ENCODE assay signal across 12 cellular contexts in the genomic region with DNA sequence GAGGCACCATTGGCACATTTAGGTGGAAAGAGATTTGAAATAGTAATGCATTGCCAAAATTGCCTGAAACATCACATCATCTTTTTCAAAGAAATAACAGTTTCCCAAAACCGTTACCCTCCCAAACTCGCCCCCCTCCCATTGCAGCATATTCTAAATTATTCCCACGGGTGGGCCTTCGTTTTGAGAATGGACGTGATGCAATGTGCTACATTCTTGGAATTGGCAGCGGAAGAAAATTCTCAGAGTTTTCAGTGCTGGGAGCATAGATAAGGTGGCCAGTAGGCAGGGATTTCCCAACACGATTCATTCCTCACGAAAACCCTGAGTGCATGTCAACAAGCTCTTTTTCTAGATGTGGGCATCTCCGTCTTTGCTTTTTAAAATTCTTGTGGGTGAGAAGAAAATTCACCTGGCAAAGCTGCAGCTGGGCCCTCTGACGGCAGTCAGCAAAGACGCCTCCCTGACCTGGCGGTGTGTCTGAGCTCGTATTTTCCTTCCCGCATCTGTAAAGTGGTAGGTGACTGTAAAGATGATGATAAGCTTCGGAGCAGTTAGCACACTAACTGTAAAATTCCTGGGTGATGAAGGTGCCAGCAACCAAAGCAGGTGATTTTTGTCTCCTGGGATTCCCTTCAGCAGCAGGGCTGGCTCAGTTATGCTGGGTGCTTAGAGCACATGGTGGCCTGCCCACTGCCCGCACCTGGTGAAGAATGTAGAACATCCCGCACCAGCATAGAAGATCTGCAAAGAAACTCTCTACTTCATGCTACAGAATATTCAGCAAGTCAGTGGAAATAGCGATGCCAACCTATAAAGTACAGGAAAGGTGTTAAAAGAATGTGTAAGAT.
DNase-seq lines count a peak whose midpoint lies in the region; ATAC-seq and TF ChIP-seq lines count a peak whose summit lies in the region.
"Had no signal": no experiment of that assay in that cellular context is flagged by ENCODE, and none has a peak within 500 bp of the region (broad histone marks: within the 10 kb centered on the region; RNA-seq: fewer than 3 reads in every experiment).

No MANE protein-coding gene starts in this region.

- CTCF ChIA-PET in OCI-LY7 (lab: Charles Lee; ENCODE audit: unreplicated experiment), result no interaction called here

- peak; percentile 43 to 49 for ATAC-seq in activated naive CD4-positive, alpha-beta T cell treated with anti-CD3 and anti-CD28 coated beads, Interleukin-2, amount 50 U/mL, for 72 hours
- ATAC-seq in activated T-helper 17 cell treated with anti-CD3 and anti-CD28 coated beads, Interleukin-2, amount 50 U/mL, for 72 hours (replicated peaks), result peak; percentile 85
- ATAC-seq in foreskin keratinocyte (no peak), thoracic aorta (ENCODE audit: insufficient number of reproducible peaks, low FRiP score, low read depth) (peak; percentile 47), HG02678 (IDR thresholded peaks at IDR 0.05; ENCODE audit: unreplicated experiment) (no peak)

- H3K27ac ChIP-seq in foreskin keratinocyte (peak overlapping the region; percentile 24), thoracic aorta (peak overlapping the region in 1 of 2 donors; percentile 63), OCI-LY7 (ENCODE audit: low read depth, low read length, poor library complexity, severe bottlenecking) (no peak overlapping the region)
- H3K27ac ChIP-seq: HL-60, spleen had no signal

- H3K4me3 Mint-ChIP-seq in activated T-helper 17 cell treated with anti-CD3 and anti-CD28 coated beads, Interleukin-2, amount 50 U/mL, for 72 hours, result peak overlapping the region; percentile 58

- H3K79me2 ChIP-seq in OCI-LY7 (ENCODE audit: insufficient read depth, low read depth, low read length), result no peaks in the 10 kb centered on the region

- no peaks in the 10 kb centered on the region for H3K27me3 Mint-ChIP-seq in activated T-helper 17 cell treated with anti-CD3 and anti-CD28 coated beads, Interleukin-2, amount 50 U/mL, for 72 hours

- POLR2A ChIA-PET in OCI-LY7 (lab: Charles Lee), result no interaction called here

- H3K9me3 ChIP-seq in thoracic aorta, result no peaks in the 10 kb centered on the region
- no peaks in the 10 kb centered on the region for H3K9me3 ChIP-seq in OCI-LY7 (ENCODE audit: low read length)
- H3K9me3 ChIP-seq: spleen had no signal

- no TSS peak for BruUV-seq in OCI-LY7 (replicated peaks; lab: Mats Ljungman, UMichigan)

- H3K9me3 Mint-ChIP-seq in activated naive CD4-positive, alpha-beta T cell treated with anti-CD3 and anti-CD28 coated beads, Interleukin-2, amount 50 U/mL, for 72 hours, result peaks cover 0 to 4% of the 10 kb centered on the region in 2 donors
- H3K9me3 Mint-ChIP-seq in activated T-helper 17 cell treated with anti-CD3 and anti-CD28 coated beads, Interleukin-2, amount 50 U/mL, for 72 hours, result peaks cover 4% of the 10 kb centered on the region

- no peak overlapping the region for H2AFZ ChIP-seq in OCI-LY7 (ENCODE audit: low read length)

- TF ChIP-seq CTCF in foreskin keratinocyte (conservative IDR thresholded peaks at IDR 0.05) (no peak), thoracic aorta (IDR thresholded peaks at IDR 0.05) (no peak), OCI-LY7 (conservative IDR thresholded peaks at IDR 0.05; ENCODE audit: low read length) (no peak)

- H3K36me3 Mint-ChIP-seq in activated naive CD4-positive, alpha-beta T cell treated with anti-CD3 and anti-CD28 coated beads, Interleukin-2, amount 50 U/mL, for 72 hours, result peaks cover 0 to 20% of the 10 kb centered on the region in 2 donors
- no peaks in the 10 kb centered on the region for H3K36me3 Mint-ChIP-seq in activated T-helper 17 cell treated with anti-CD3 and anti-CD28 coated beads, Interleukin-2, amount 50 U/mL, for 72 hours (ENCODE audit: low read depth)

- peaks cover 24% of the 10 kb centered on the region for H3K4me1 ChIP-seq in foreskin keratinocyte
- H3K4me1 ChIP-seq in thoracic aorta (ENCODE audit: control insufficient read depth in 1 of 2, low read depth in 2 of 2), result peaks cover 11 to 22% of the 10 kb centered on the region in 2 donors
- no peaks in the 10 kb centered on the region for H3K4me1 ChIP-seq in OCI-LY7 (ENCODE audit: insufficient read depth, low read length, poor library complexity, severe bottlenecking)
- H3K4me1 ChIP-seq: spleen had no signal

- H4K20me1 ChIP-seq in OCI-LY7 (ENCODE audit: insufficient read depth, low read length), result no peaks in the 10 kb centered on the region

- intact Hi-C loops in OCI-LY7 (cut with micrococcal nuclease; ENCODE audit: unreplicated experiment), result no loop called here

- H3K4me2 ChIP-seq in OCI-LY7 (ENCODE audit: low read length), result no peak overlapping the region

- H3K27ac Mint-ChIP-seq in activated naive CD4-positive, alpha-beta T cell treated with anti-CD3 and anti-CD28 coated beads, Interleukin-2, amount 50 U/mL, for 72 hours, result no peak overlapping the region
- H3K27ac Mint-ChIP-seq in activated T-helper 17 cell treated with anti-CD3 and anti-CD28 coated beads, Interleukin-2, amount 50 U/mL, for 72 hours, result peak overlapping the region; percentile 29

- H3K27me3 ChIP-seq in foreskin keratinocyte (no peaks in the 10 kb centered on the region), thoracic aorta (replicated peaks; ENCODE audit: insufficient read depth) (no peaks in the 10 kb centered on the region)
- H3K27me3 ChIP-seq: spleen had no signal

- no peak for DNase-seq in activated naive CD4-positive, alpha-beta T cell treated with anti-CD3 and anti-CD28 coated beads, Interleukin-2, amount 50 U/mL, for 72 hours (ENCODE audit: low spot score in 2 of 2)
- no peak for DNase-seq in activated naive CD4-positive, alpha-beta T cell treated with Interleukin-2 at 50 U/mL for 16 hours
- DNase-seq in foreskin keratinocyte, result no peak
- DNase-seq in thoracic aorta (ENCODE audit: low spot score), result no peak
- no peak for DNase-seq in NCI-H2196 (lab: John Stamatoyannopoulos, UW; ENCODE audit: unreplicated experiment)
- no peak for DNase-seq in OCI-LY7 (ENCODE audit: low spot score)
- DNase-seq: DMS79 treated with DMSO at 0.1 percent for 48 hours, MM.1S, spleen had no signal

- peaks cover 12% of the 10 kb centered on the region for H3K4me1 Mint-ChIP-seq in activated T-helper 17 cell treated with anti-CD3 and anti-CD28 coated beads, Interleukin-2, amount 50 U/mL, for 72 hours

- H3K9me2 ChIP-seq in OCI-LY7 (ENCODE audit: insufficient read depth, low read length), result no peaks in the 10 kb centered on the region

- H3K4me3 ChIP-seq in thoracic aorta (peak overlapping the region; percentile 7), OCI-LY7 (ENCODE audit: low read depth, low read length, poor library complexity, severe bottlenecking) (no peak overlapping the region)
- H3K4me3 ChIP-seq: spleen had no signal

- H3K36me3 ChIP-seq in thoracic aorta (no peaks in the 10 kb centered on the region), OCI-LY7 (ENCODE audit: insufficient read depth, low read length) (no peaks in the 10 kb centered on the region)
- H3K36me3 ChIP-seq: spleen had no signal

Comparison
In these comparisons a context has a peak if more than half of its experiments do, and no peak if none do; other contexts are left out.
1. ATAC-seq: peak in activated naive CD4-positive, alpha-beta T cell treated with anti-CD3 and anti-CD28 coated beads, Interleukin-2, amount 50 U/mL, for 72 hours (2 of 2), activated T-helper 17 cell treated with anti-CD3 and anti-CD28 coated beads, Interleukin-2, amount 50 U/mL, for 72 hours (single experiment) and thoracic aorta (single experiment); none in foreskin keratinocyte (single experiment) and HG02678 (single experiment).